In the genomic region with DNA sequence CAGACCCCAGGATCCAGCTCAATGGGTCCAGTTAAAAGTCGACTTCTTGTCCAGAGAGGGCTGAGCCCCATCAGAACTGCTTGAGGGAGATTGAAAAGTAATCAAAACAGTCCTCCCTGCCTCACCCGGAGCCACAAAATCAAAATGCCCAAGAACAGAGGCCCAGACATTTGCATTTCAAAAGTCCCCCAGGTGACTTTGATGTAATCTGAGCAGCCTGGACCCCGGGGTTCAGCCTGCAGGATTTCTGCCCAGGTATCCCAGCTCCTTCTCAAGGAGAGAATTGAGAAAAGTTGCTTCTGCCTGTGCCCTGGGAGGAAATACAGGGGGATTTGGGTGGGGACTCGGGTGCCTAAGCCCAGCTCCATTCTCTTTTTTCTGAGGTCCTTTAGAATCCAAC, we compare ENCODE assay signal across 16 cellular contexts.
A peak's percentile ranks its signal among the peaks of the same experiment; 100 is the strongest.
DNase-seq lines count a peak whose midpoint lies in the region; ATAC-seq, FAIRE-seq and TF ChIP-seq lines count a peak whose summit lies in the region.
"Had no signal": no experiment of that assay in that cellular context is flagged by ENCODE, and none has a peak within 500 bp of the region (broad histone marks: within the 10 kb centered on the region; RNA-seq: fewer than 3 reads in every experiment).

No MANE protein-coding gene starts in this region.

- H3K79me2 ChIP-seq in GM23338 (replicated peaks; ENCODE audit: insufficient read depth) (no peaks in the 10 kb centered on the region), Karpas-422 (ENCODE audit: low read length) (no peaks in the 10 kb centered on the region)

- no peak overlapping the region for H3K27ac Mint-ChIP-seq in GM23338
- H3K27ac Mint-ChIP-seq in osteocyte (ENCODE audit: unreplicated experiment): no peak overlapping the region
- H3K27ac Mint-ChIP-seq: HFFc6 had no signal

- H4K20me1 ChIP-seq in GM23338 (replicated peaks; ENCODE audit: insufficient read depth) (no peaks in the 10 kb centered on the region), Karpas-422 (ENCODE audit: insufficient read depth, low read depth, low read length) (no peaks in the 10 kb centered on the region)

- H3K4me3 Mint-ChIP-seq in GM23338 (peak overlapping the region; percentile 49; the same call in 2 of the 3 replicates), osteocyte (ENCODE audit: unreplicated experiment) (no peak overlapping the region)
- H3K4me3 Mint-ChIP-seq: CD4-positive, alpha-beta memory T cell; HFFc6 had no signal

- no peak overlapping the region for H3K9ac ChIP-seq in Karpas-422 (ENCODE audit: low read length)
- H3K9ac ChIP-seq in iPS-20b (ENCODE audit: low read depth, low read length): no peak overlapping the region
- H3K9ac ChIP-seq: BLaER1 treated with 17β-estradiol and CSF1 and Interleukin-3, amounts not matched to agents 10 nM and 100 nM; KMS-11 had no signal

- no peaks in the 10 kb centered on the region for H3K9me3 Mint-ChIP-seq in GM23338
- H3K9me3 Mint-ChIP-seq in osteocyte (ENCODE audit: unreplicated experiment): no peaks in the 10 kb centered on the region

- no peaks in the 10 kb centered on the region for H3F3A ChIP-seq in GM23338 (replicated peaks; ENCODE audit: low read depth)

- peak overlapping the region; percentile 38; the same call in 1 of the 2 replicates for H3K4me2 ChIP-seq in GM23338
- peak overlapping the region; percentile 27 for H3K4me2 ChIP-seq in Karpas-422 (ENCODE audit: low read depth, low read length, poor library complexity, severe bottlenecking)
- H3K4me2 ChIP-seq: BLaER1 treated with 17β-estradiol and CSF1 and Interleukin-3, amounts not matched to agents 10 nM and 100 nM; KMS-11 had no signal

- H3K27me3 Mint-ChIP-seq in GM23338 (ENCODE audit: insufficient read depth, low read depth, poor library complexity) (peaks cover 18% of the 10 kb centered on the region), osteocyte (ENCODE audit: unreplicated experiment) (peaks cover 3% of the 10 kb centered on the region)

- H3K4me3 ChIP-seq in GM23338: no peak overlapping the region
- no peak overlapping the region for H3K4me3 ChIP-seq in Karpas-422 (ENCODE audit: low read length)
- H3K4me3 ChIP-seq in iPS-20b (ENCODE audit: low read length): peak overlapping the region; percentile 9; the same call in 1 of the 2 replicates
- H3K4me3 ChIP-seq in lower lobe of right lung: no peak overlapping the region
- H3K4me3 ChIP-seq: BLaER1 treated with 17β-estradiol and CSF1 and Interleukin-3, amounts not matched to agents 10 nM and 100 nM; HAP-1 had no signal

- H3K27ac ChIP-seq in GM23338 (ENCODE audit: low read depth) (no peak overlapping the region), Karpas-422 (ENCODE audit: low read length) (no peak overlapping the region), iPS-20b (ENCODE audit: low read length) (no peak overlapping the region), lower lobe of right lung (no peak overlapping the region)
- H3K27ac ChIP-seq: BLaER1 treated with 17β-estradiol and CSF1 and Interleukin-3, amounts not matched to agents 10 nM and 100 nM; KMS-11 had no signal

- H3K4me1 ChIP-seq in GM23338 (ENCODE audit: insufficient read depth) (no peaks in the 10 kb centered on the region; the same call in 1 of the 2 replicates), Karpas-422 (ENCODE audit: low read length) (peaks cover 44% of the 10 kb centered on the region), iPS-20b (ENCODE audit: insufficient read depth, low read length) (peaks cover 8% of the 10 kb centered on the region; the same call in 1 of the 2 replicates), lower lobe of right lung (no peaks in the 10 kb centered on the region)
- H3K4me1 ChIP-seq: HAP-1 had no signal

- H2AFZ ChIP-seq in GM23338 (no peak overlapping the region), Karpas-422 (ENCODE audit: low read length) (no peak overlapping the region)

- FAIRE-seq in H54 (lab: Jason Lieb, UNC): no peak
- FAIRE-seq: G401.6, GM12892, HepG2 had no signal

- H3K27me3 ChIP-seq in GM23338 (ENCODE audit: insufficient read depth): no peaks in the 10 kb centered on the region
- H3K27me3 ChIP-seq in Karpas-422 (ENCODE audit: low read length): no peaks in the 10 kb centered on the region
- peaks cover 23% of the 10 kb centered on the region for H3K27me3 ChIP-seq in iPS-20b (ENCODE audit: insufficient read depth, low read length)
- peaks cover 17% of the 10 kb centered on the region for H3K27me3 ChIP-seq in lower lobe of right lung (ENCODE audit: low read depth)
- H3K27me3 ChIP-seq: BLaER1 treated with 17β-estradiol and CSF1 and Interleukin-3, amounts not matched to agents 10 nM and 100 nM had no signal

- peak; percentile 87 for ATAC-seq in GM23338
- ATAC-seq in lower lobe of right lung: no peak
- ATAC-seq: HepG2 had no signal

- H3K4me1 Mint-ChIP-seq in GM23338 (peaks cover 27% of the 10 kb centered on the region), osteocyte (ENCODE audit: unreplicated experiment) (no peaks in the 10 kb centered on the region)
- H3K4me1 Mint-ChIP-seq: CD4-positive, alpha-beta memory T cell had no signal

- H3K9me3 ChIP-seq in Karpas-422 (ENCODE audit: low read length): no peaks in the 10 kb centered on the region
- no peaks in the 10 kb centered on the region for H3K9me3 ChIP-seq in iPS-20b (ENCODE audit: insufficient read depth, low read depth, low read length)
- no peaks in the 10 kb centered on the region for H3K9me3 ChIP-seq in lower lobe of right lung
- H3K9me3 ChIP-seq: BLaER1 treated with 17β-estradiol and CSF1 and Interleukin-3, amounts not matched to agents 10 nM and 100 nM; HAP-1 had no signal

- DNase-seq in GM23338 (ENCODE audit: low spot score): peak; percentile 22
- no peak for DNase-seq in Karpas-422
- peak; percentile 54 for DNase-seq in osteocyte (ENCODE audit: extremely low spot score, unreplicated experiment)
- no peak for DNase-seq in H54 (ENCODE audit: insufficient read length, low spot score)
- DNase-seq in T-helper 2 cell: no peak
- DNase-seq in lower lobe of right lung: no peak
- DNase-seq: ACHN; CD4-positive, alpha-beta memory T cell; HFFc6 had no signal

- H3K36me3 Mint-ChIP-seq in GM23338 (ENCODE audit: low read depth): no peaks in the 10 kb centered on the region
- no peaks in the 10 kb centered on the region for H3K36me3 Mint-ChIP-seq in osteocyte (ENCODE audit: unreplicated experiment)
- H3K36me3 Mint-ChIP-seq: CD4-positive, alpha-beta memory T cell had no signal

- H3K36me3 ChIP-seq in GM23338 (ENCODE audit: insufficient read depth) (no peaks in the 10 kb centered on the region), Karpas-422 (ENCODE audit: insufficient read depth, low read length) (no peaks in the 10 kb centered on the region), iPS-20b (ENCODE audit: insufficient read depth, low read depth, low read length) (no peaks in the 10 kb centered on the region), lower lobe of right lung (no peaks in the 10 kb centered on the region)
- H3K36me3 ChIP-seq: BLaER1 treated with 17β-estradiol and CSF1 and Interleukin-3, amounts not matched to agents 10 nM and 100 nM; HAP-1 had no signal

- TF ChIP-seq CTCF in GM23338 (conservative IDR thresholded peaks at IDR 0.05; ENCODE audit: low read depth in 2 of 2) (no peak), osteocyte (IDR thresholded peaks at IDR 0.05) (no peak), lower lobe of right lung (IDR thresholded peaks at IDR 0.05) (no peak)

- intact Hi-C loops in lower lobe of right lung (cut with DNase I): no loop called here

- H3K9me2 ChIP-seq in GM23338 (ENCODE audit: insufficient read depth) (no peaks in the 10 kb centered on the region), Karpas-422 (replicated peaks; ENCODE audit: insufficient read depth, low read length) (no peaks in the 10 kb centered on the region)

- no peak for TF ChIP-seq POLR2A in H54 (IDR thresholded peaks at IDR 0.05; ENCODE audit: low read depth, low read length)

TF ChIP-seq in GM23338, 12 proteins besides CTCF, POLR2A, EP300 and RAD21 (continues in another document):
- TF ChIP-seq ZNF114 (CRISPR knock-in tag; IDR thresholded peaks at IDR 0.05) (no peak), NANOG (IDR thresholded peaks at IDR 0.05; ENCODE audit: borderline replicate concordance) (no peak), JUNB (IDR thresholded peaks at IDR 0.05; ENCODE audit: unreplicated experiment) (no peak), CREB1 (CRISPR knock-in tag; IDR thresholded peaks at IDR 0.05; ENCODE audit: low read depth) (no peak), EZH2 (IDR thresholded peaks at IDR 0.05; ENCODE audit: low read depth, unreplicated experiment) (no peak), ZNF331 (CRISPR knock-in tag; IDR thresholded peaks at IDR 0.05; ENCODE audit: low read depth) (no peak), STAT1 (IDR thresholded peaks at IDR 0.05; ENCODE audit: unreplicated experiment) (no peak), POLR2AphosphoS5 (IDR thresholded peaks at IDR 0.05; ENCODE audit: low read depth) (no peak), EZH2phosphoT487 (IDR thresholded peaks at IDR 0.05; ENCODE audit: unreplicated experiment) (no peak)
- TF ChIP-seq, protein P1, sequence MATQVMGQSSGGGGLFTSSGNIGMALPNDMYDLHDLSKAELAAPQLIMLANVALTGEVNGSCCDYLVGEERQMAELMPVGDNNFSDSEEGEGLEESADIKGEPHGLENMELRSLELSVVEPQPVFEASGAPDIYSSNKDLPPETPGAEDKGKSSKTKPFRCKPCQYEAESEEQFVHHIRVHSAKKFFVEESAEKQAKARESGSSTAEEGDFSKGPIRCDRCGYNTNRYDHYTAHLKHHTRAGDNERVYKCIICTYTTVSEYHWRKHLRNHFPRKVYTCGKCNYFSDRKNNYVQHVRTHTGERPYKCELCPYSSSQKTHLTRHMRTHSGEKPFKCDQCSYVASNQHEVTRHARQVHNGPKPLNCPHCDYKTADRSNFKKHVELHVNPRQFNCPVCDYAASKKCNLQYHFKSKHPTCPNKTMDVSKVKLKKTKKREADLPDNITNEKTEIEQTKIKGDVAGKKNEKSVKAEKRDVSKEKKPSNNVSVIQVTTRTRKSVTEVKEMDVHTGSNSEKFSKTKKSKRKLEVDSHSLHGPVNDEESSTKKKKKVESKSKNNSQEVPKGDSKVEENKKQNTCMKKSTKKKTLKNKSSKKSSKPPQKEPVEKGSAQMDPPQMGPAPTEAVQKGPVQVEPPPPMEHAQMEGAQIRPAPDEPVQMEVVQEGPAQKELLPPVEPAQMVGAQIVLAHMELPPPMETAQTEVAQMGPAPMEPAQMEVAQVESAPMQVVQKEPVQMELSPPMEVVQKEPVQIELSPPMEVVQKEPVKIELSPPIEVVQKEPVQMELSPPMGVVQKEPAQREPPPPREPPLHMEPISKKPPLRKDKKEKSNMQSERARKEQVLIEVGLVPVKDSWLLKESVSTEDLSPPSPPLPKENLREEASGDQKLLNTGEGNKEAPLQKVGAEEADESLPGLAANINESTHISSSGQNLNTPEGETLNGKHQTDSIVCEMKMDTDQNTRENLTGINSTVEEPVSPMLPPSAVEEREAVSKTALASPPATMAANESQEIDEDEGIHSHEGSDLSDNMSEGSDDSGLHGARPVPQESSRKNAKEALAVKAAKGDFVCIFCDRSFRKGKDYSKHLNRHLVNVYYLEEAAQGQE (IDR thresholded peaks at IDR 0.05; ENCODE audit: unreplicated experiment): no peak

Comparison
In these comparisons a context has a peak if more than half of its experiments do, and no peak if none do; other contexts are left out.
1. DNase-seq: peak in GM23338 (single experiment) and osteocyte (single experiment); none in Karpas-422 (single experiment), H54 (single experiment), T-helper 2 cell (0 of 5) and lower lobe of right lung (single experiment).